Comparison of ENCODE assay signal across 8 cellular contexts in genomic region chr2:17752281-17752680, GRCh38. TPM values are rescaled to one million over a fixed set of nuclear protein-coding genes. Genes with fewer than 3 reads are reported as not detected.
A peak's percentile ranks its signal among the peaks of the same experiment; 100 is the strongest.
DNase-seq lines count a peak whose midpoint lies in the region; ATAC-seq, FAIRE-seq and TF ChIP-seq lines count a peak whose summit lies in the region.

No MANE protein-coding gene starts in this region.

- in situ Hi-C loops in K562 (cut with MboI) (no loop called here), GM13977 (cut with MboI; ENCODE audit: low pct_unique_long_range_greater_than_20kb, low sequenced_read_pairs, unreplicated experiment) (no loop called here)

- intact Hi-C loops in K562 (cut with micrococcal nuclease) = no loop called here

- POLR2A ChIA-PET in K562 (lab: Yijun Ruan, JAX) = interaction anchor here (1.2 kb wide), 1 partner anchor 18 kb away, joined by 3 read pairs; no protein-coding TSS in a partner anchor
- POLR2A ChIA-PET in HEK293T (lab: Yijun Ruan, JAX) = no interaction called here

- no peak for DNase-seq in K562 (ENCODE audit: extremely low read depth in 1 of 4, low spot score in 3 of 4)
- no peak for DNase-seq in osteoblast (ENCODE audit: insufficient read length, low spot score, missing footprints)
- DNase-seq in HEK293T (ENCODE audit: extremely low spot score) = no peak
- DNase-seq in GM13977 (ENCODE audit: low spot score) = no peak

- peak overlapping the region in 1 of 2 experiments; percentile 89; a peak in 2 of 4 replicates for H3K9ac ChIP-seq in K562 (ENCODE audit: insufficient read depth in 1 of 2, low read depth in 2 of 2, low read length in 2 of 2)

- H3K4me2 ChIP-seq in K562 (ENCODE audit: insufficient read depth, low read length) (peak overlapping the region; percentile 78), osteoblast (ENCODE audit: insufficient read depth, low read length) (peak overlapping the region; percentile 85)

- no peak for TF ChIP-seq EP300 in K562 (IDR thresholded peaks at IDR 0.05; ENCODE audit: low read length)

- 0 out of 2 replicates have a peak, but pooled peaks cover 4% of the 10 kb centered on the region for H4K20me1 ChIP-seq in K562 (replicated peaks; ENCODE audit: control insufficient read depth, insufficient read depth, low read length)
- H4K20me1 ChIP-seq in osteoblast (ENCODE audit: insufficient read depth, low read length) = no peaks in the 10 kb centered on the region

- H3K4me1 ChIP-seq in K562 (replicated peaks in 1 of 2; ENCODE audit: control insufficient read depth in 2 of 2, insufficient read depth in 2 of 2, low read length in 2 of 2) = peaks cover 10 to 37% of the 10 kb centered on the region in 2 experiments
- H3K4me1 ChIP-seq in osteoblast (ENCODE audit: insufficient read depth, low read length) = peaks cover 34% of the 10 kb centered on the region

- WGBS in K562 (ENCODE audit: insufficient coverage, low coverage, missing lambda C conversion rate) = 0% methylated on average over 4 of the region's 4 CpGs

- peak; percentile 26 for ATAC-seq in GM18868 (IDR thresholded peaks at IDR 0.05; ENCODE audit: unreplicated experiment)
- ATAC-seq in HG03060 (IDR thresholded peaks at IDR 0.05; ENCODE audit: low read depth, unreplicated experiment) = peak; percentile 23
- no peak for ATAC-seq in K562
- ATAC-seq in GM21526 (IDR thresholded peaks at IDR 0.05; ENCODE audit: low FRiP score, unreplicated experiment) = no peak
- ATAC-seq in HG03457 (IDR thresholded peaks at IDR 0.05; ENCODE audit: unreplicated experiment) = no peak

- TF ChIP-seq POLR2A in K562 (conservative IDR thresholded peaks at IDR 0.05) = no peak

- H3K9me3 ChIP-seq in K562 (replicated peaks; ENCODE audit: control insufficient read depth, insufficient read depth, low read depth, low read length) (no peaks in the 10 kb centered on the region), osteoblast (ENCODE audit: low read depth, low read length) (no peaks in the 10 kb centered on the region)

- peak overlapping the region; percentile 72 for H3K4me3 ChIP-seq in K562
- peak overlapping the region; percentile 94 for H3K4me3 ChIP-seq in osteoblast (ENCODE audit: insufficient read depth, low read length)

- H3K27me3 ChIP-seq in K562 (ENCODE audit: control insufficient read depth in 2 of 2, insufficient read depth in 2 of 2, low read length in 2 of 2) (no peaks in the 10 kb centered on the region), osteoblast (ENCODE audit: insufficient read depth, low read length) (no peaks in the 10 kb centered on the region)

- no peak overlapping the region for H2AFZ ChIP-seq in K562 (ENCODE audit: low read depth, low read length)
- H2AFZ ChIP-seq in osteoblast (ENCODE audit: low read length) = no peak overlapping the region

- CTCF ChIA-PET in K562 (lab: Yijun Ruan, JAX; ENCODE audit: low intra/inter-chr PET ratio) (no interaction called here), HEK293T (lab: Yijun Ruan, JAX) (no interaction called here)

- no peak for TF ChIP-seq RAD21 in K562 (CRISPR knock-in tag; conservative IDR thresholded peaks at IDR 0.05 in 1 of 2, IDR thresholded peaks at IDR 0.05 in 1 of 2)

- H3K79me2 ChIP-seq in K562 (ENCODE audit: control insufficient read depth, insufficient read depth, low read length) (peaks cover 93% of the 10 kb centered on the region), osteoblast (ENCODE audit: insufficient read depth, low read length) (peaks cover 81% of the 10 kb centered on the region)

- H3K9me1 ChIP-seq in K562 (ENCODE audit: control insufficient read depth, insufficient read depth, low read length) = no peaks in the 10 kb centered on the region

- BruUV-seq in K562 (replicated peaks; lab: Mats Ljungman, UMichigan) = no TSS peak

- H3K27ac ChIP-seq in K562 (ENCODE audit: extremely low read depth, low read depth, low read length) = no peak overlapping the region; the same call in 2 of the 3 replicates
- H3K27ac ChIP-seq in osteoblast (ENCODE audit: low read depth, low read length) = no peak overlapping the region

- no peak for FAIRE-seq in K562 (lab: Jason Lieb, UNC)

- TF ChIP-seq CTCF in K562 (IDR thresholded peaks at IDR 0.05 in 2 of 3, conservative IDR thresholded peaks at IDR 0.05 in 1 of 3; ENCODE audit: insufficient read depth in 2 of 3, low read depth in 1 of 3, low read length in 3 of 3) = no peak
- TF ChIP-seq CTCF in osteoblast (IDR thresholded peaks at IDR 0.05; ENCODE audit: extremely low read depth, low read depth, low read length) = no peak
- no peak for TF ChIP-seq CTCF in GM13977 (IDR thresholded peaks at IDR 0.05; ENCODE audit: extremely low read depth, insufficient read depth, missing control alignments)

- peaks cover 28% of the 10 kb centered on the region; the same call in 2 of the 3 replicates for H3K36me3 ChIP-seq in K562 (ENCODE audit: control insufficient read depth, insufficient read depth, low read length)
- no peaks in the 10 kb centered on the region for H3K36me3 ChIP-seq in osteoblast (ENCODE audit: insufficient read depth, low read length)

TF ChIP-seq in K562, 482 proteins besides CTCF, POLR2A, EP300 and RAD21 (continues in another document):
- TF ChIP-seq TAF15 (IDR thresholded peaks at IDR 0.05; ENCODE audit: low read depth, low read length) = no peak
- no peak for TF ChIP-seq ZNF408 (CRISPR knock-in tag; IDR thresholded peaks at IDR 0.05; ENCODE audit: low read depth)
- TF ChIP-seq STAT5B (CRISPR knock-in tag; IDR thresholded peaks at IDR 0.05) = no peak
- no peak for TF ChIP-seq TARDBP (IDR thresholded peaks at IDR 0.05)
- TF ChIP-seq RBM25 (IDR thresholded peaks at IDR 0.05; ENCODE audit: low read depth, low read length, severe bottlenecking) = no peak
- no peak for TF ChIP-seq RNF2 (IDR thresholded peaks at IDR 0.05)

TF ChIP-seq in HEK293T, 16 proteins besides CTCF, POLR2A, EP300 and RAD21 (continues in another document):
- TF ChIP-seq ZNF384 (IDR thresholded peaks at IDR 0.05) (no peak), HDGF (IDR thresholded peaks at IDR 0.05; ENCODE audit: borderline replicate concordance) (no peak), L3MBTL2 (conservative IDR thresholded peaks at IDR 0.05) (no peak), PKNOX1 (IDR thresholded peaks at IDR 0.05) (no peak), NFRKB (IDR thresholded peaks at IDR 0.05) (no peak), FOXA1 (IDR thresholded peaks at IDR 0.05) (no peak), ELF4 (IDR thresholded peaks at IDR 0.05) (no peak), SUZ12 (IDR thresholded peaks at IDR 0.05) (no peak), FOXK2 (IDR thresholded peaks at IDR 0.05) (no peak), ARNT (IDR thresholded peaks at IDR 0.05) (no peak), CTBP1 (IDR thresholded peaks at IDR 0.05; ENCODE audit: borderline replicate concordance) (no peak), LEF1 (IDR thresholded peaks at IDR 0.05; ENCODE audit: borderline replicate concordance) (no peak), SP1 (IDR thresholded peaks at IDR 0.05) (no peak)

RNA-seq across cellular contexts. Expression of gene SMC6, which starts 1.3 kb away (rescaled TPM):
- total RNA-seq in K562 (2011; cell fraction: chromatin; rRNA removed; ENCODE audit: low replicate concordance) = 22.2 and 131 TPM in 2 replicates
- total RNA-seq in K562 (2011; cell fraction: nucleolus; rRNA removed) = 10.0 and 22.6 TPM in 2 replicates
- 41.6 and 60.6 TPM in 2 replicates for total RNA-seq in K562 (2011; cell fraction: nucleoplasm; rRNA removed)
- total RNA-seq in K562 (2014; rRNA removed) = 38.4 and 42.9 TPM in 2 replicates
- total RNA-seq in K562 (2014; rRNA removed; fragmentation: Illumina TruSeq; extraction: Trizol) = 71.1 and 84.3 TPM in 2 replicates
- total RNA-seq in K562 (2015; rRNA removed; fragmentation: Illumina TruSeq; extraction: Trizol) = 68.5 and 75.9 TPM in 2 replicates
- total RNA-seq in K562 (2021) = 46.6 and 51.5 TPM in 2 replicates
- polyA plus RNA-seq in K562 (2011; rRNA removed) = 34.3 and 47.7 TPM in 2 replicates
- polyA plus RNA-seq in K562 (2011; cell fraction: cytosol; rRNA removed) = 5.4 and 9.5 TPM in 2 replicates
- 29.0 and 39.5 TPM in 2 replicates for polyA plus RNA-seq in K562 (2011; cell fraction: nucleus; rRNA removed)
- 26.0 and 28.2 TPM in 2 replicates for polyA plus RNA-seq in K562 (2012)
- polyA plus RNA-seq in K562 (2014; fragmentation: Illumina TruSeq; extraction: Trizol) = 41.8 and 55.6 TPM in 2 replicates
- polyA plus RNA-seq in K562 (2014; fragmentation: Nextera tagmentation; extraction: Ambion mirVana) = 10 to 100 TPM; 14.2 to 18.5 TPM
- 41.1 and 44.1 TPM in 2 replicates for polyA plus RNA-seq in K562 (2014; rRNA removed)
- 87.7 and 95.2 TPM in 2 replicates for polyA minus RNA-seq in K562 (2011; rRNA and poly(A)+ RNA removed)
- polyA minus RNA-seq in K562 (2011; cell fraction: cytosol; rRNA and poly(A)+ RNA removed) = 15.2 and 27.7 TPM in 2 replicates
- polyA minus RNA-seq in K562 (2011; cell fraction: nucleus; rRNA and poly(A)+ RNA removed) = 34.5 and 60.3 TPM in 2 replicates
- 22.4 and 25.3 TPM in 2 replicates for total RNA-seq in osteoblast

RNA-seq across cellular contexts. Expression of gene GEN1, which starts 1.7 kb away (rescaled TPM):
- 54.2 and 126 TPM in 2 replicates for total RNA-seq in K562 (2011; cell fraction: chromatin; rRNA removed; ENCODE audit: low replicate concordance)
- 30.7 and 42.2 TPM in 2 replicates for total RNA-seq in K562 (2011; cell fraction: nucleolus; rRNA removed)
- total RNA-seq in K562 (2011; cell fraction: nucleoplasm; rRNA removed) = 75.7 and 127 TPM in 2 replicates
- total RNA-seq in K562 (2014; rRNA removed) = 17.7 and 21.4 TPM in 2 replicates
- 32.6 and 38.2 TPM in 2 replicates for total RNA-seq in K562 (2014; rRNA removed; fragmentation: Illumina TruSeq; extraction: Trizol)
- total RNA-seq in K562 (2015; rRNA removed; fragmentation: Illumina TruSeq; extraction: Trizol) = 34.0 and 36.8 TPM in 2 replicates
- 28.2 and 29.7 TPM in 2 replicates for total RNA-seq in K562 (2021)
- 28.6 and 39.7 TPM in 2 replicates for polyA plus RNA-seq in K562 (2011; rRNA removed)
- 4.4 and 9.8 TPM in 2 replicates for polyA plus RNA-seq in K562 (2011; cell fraction: cytosol; rRNA removed)
- 60.0 and 68.3 TPM in 2 replicates for polyA plus RNA-seq in K562 (2011; cell fraction: nucleus; rRNA removed)
- 9.5 and 10.5 TPM in 2 replicates for polyA plus RNA-seq in K562 (2012)
- polyA plus RNA-seq in K562 (2014; fragmentation: Illumina TruSeq; extraction: Trizol) = 24.1 and 24.5 TPM in 2 replicates
- polyA plus RNA-seq in K562 (2014; fragmentation: Nextera tagmentation; extraction: Ambion mirVana) = 10 to 100 TPM in 1 of 2 experiments, 1 to 10 TPM in 1; 8.6 to 12.4 TPM
- polyA plus RNA-seq in K562 (2014; rRNA removed) = 16.5 and 21.6 TPM in 2 replicates
- polyA minus RNA-seq in K562 (2011; rRNA and poly(A)+ RNA removed) = 73.5 and 79.8 TPM in 2 replicates
- polyA minus RNA-seq in K562 (2011; cell fraction: cytosol; rRNA and poly(A)+ RNA removed) = 14.7 and 19.9 TPM in 2 replicates
- polyA minus RNA-seq in K562 (2011; cell fraction: nucleus; rRNA and poly(A)+ RNA removed) = 95.6 and 125 TPM in 2 replicates
- total RNA-seq in osteoblast = 8.3 and 12.4 TPM in 2 replicates

Comparison
In these comparisons a context has a peak if more than half of its experiments do, and no peak if none do; other contexts are left out.
1. ATAC-seq: peak in GM18868 (single experiment) and HG03060 (single experiment); none in K562 (single experiment), GM21526 (single experiment) and HG03457 (single experiment).